ENCODE assay signal across 28 cellular contexts in the genomic region with DNA sequence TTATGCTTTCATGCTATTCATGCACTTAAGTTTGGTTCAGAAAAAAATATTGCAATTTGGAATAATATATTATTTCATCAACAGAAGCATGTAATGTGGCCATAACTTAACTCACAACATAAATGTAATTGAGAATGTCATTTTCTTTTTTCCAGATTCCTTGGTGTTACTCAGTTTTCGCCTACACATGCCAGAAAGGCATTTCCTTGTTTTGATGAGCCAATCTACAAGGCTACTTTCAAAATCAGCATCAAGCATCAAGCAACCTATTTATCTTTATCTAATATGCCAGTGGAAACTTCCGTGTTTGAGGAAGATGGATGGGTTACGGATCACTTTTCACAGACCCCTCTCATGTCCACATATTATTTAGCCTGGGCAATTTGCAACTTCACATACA. TPM values are rescaled to one million over a fixed set of nuclear protein-coding genes. Genes with fewer than 3 reads are reported as not detected.
"Had no signal": no experiment of that assay in that cellular context is flagged by ENCODE, and none has a peak within 500 bp of the region (broad histone marks: within the 10 kb centered on the region; RNA-seq: fewer than 3 reads in every experiment).

No MANE protein-coding gene starts in this region.

- H3K36me3 Mint-ChIP-seq: activated naive CD4-positive, alpha-beta T cell treated with anti-CD3 and anti-CD28 coated beads, Interleukin-2, amount 10 ng/mL, durations not matched to agents 7 days and 5 days; activated naive CD4-positive, alpha-beta T cell treated with anti-CD3 and anti-CD28 coated beads, Interleukin-2, amount 50 U/mL, for 72 hours; activated naive CD8-positive, alpha-beta T cell treated with anti-CD3 and anti-CD28 coated beads, Interleukin-2, amount 10 ng/mL, durations not matched to agents 7 days and 5 days had no signal

- DNase-seq: activated CD4-positive, alpha-beta memory T cell treated with anti-CD3 and anti-CD28 coated beads, Interleukin-2, amount 10 ng/mL, durations not matched to agents 7 days and 5 days; activated CD4-positive, alpha-beta T cell treated with anti-CD3 and anti-CD28 coated beads for 36 hours; activated CD4-positive, alpha-beta T cell treated with anti-CD3 and anti-CD28 coated beads, Interleukin-2, amount 10 ng/mL, durations not matched to agents 7 days and 5 days; activated CD4-positive, alpha-beta T cell treated with anti-CD3 and anti-CD28 coated beads, Interleukin-2, amount 50 U/mL, for 4 hours; activated CD4-positive, CD25-positive, alpha-beta regulatory T cell; activated CD4-positive, CD25-positive, alpha-beta regulatory T cell treated with anti-CD3 and anti-CD28 coated beads, Interleukin-2, amount 50 U/mL, for 72 hours; activated CD8-positive, alpha-beta memory T cell treated with anti-CD3 and anti-CD28 coated beads, Interleukin-2, amount 50 U/mL, for 48 hours; activated gamma-delta T cell; activated naive CD4-positive, alpha-beta T cell; activated naive CD4-positive, alpha-beta T cell treated with anti-CD3 and anti-CD28 coated beads, Interleukin-2, amount 10 ng/mL, durations not matched to agents 7 days and 5 days; activated naive CD8-positive, alpha-beta T cell treated with anti-CD3 and anti-CD28 coated beads, Interleukin-2, amount 10 ng/mL, durations not matched to agents 7 days and 5 days; activated T-cell treated with anti-CD3 and anti-CD28 coated beads for 4 hours; activated T-cell treated with anti-CD3 and anti-CD28 coated beads, Interleukin-2, amount 50 U/mL, for 24 hours; activated T-cell treated with anti-CD3 and anti-CD28 coated beads, Interleukin-2, amount 50 U/mL, for 72 hours; anterior cingulate cortex; brain microvascular endothelial cell; cortex of kidney; dermis blood vessel endothelial cell; effector CD4-positive, alpha-beta T cell; effector memory CD8-positive, alpha-beta T cell; erythroblast; foreskin melanocyte; heart right ventricle; T-helper 2 cell had no signal

- H3K36me3 ChIP-seq: brain microvascular endothelial cell, esophagus muscularis mucosa, gastroesophageal sphincter, heart right ventricle had no signal

- H3K27me3 ChIP-seq: brain microvascular endothelial cell, esophagus muscularis mucosa, gastroesophageal sphincter had no signal

- H3K27ac ChIP-seq: brain microvascular endothelial cell, esophagus muscularis mucosa, gastroesophageal sphincter, heart right ventricle had no signal

- ATAC-seq: activated CD4-positive, alpha-beta T cell treated with anti-CD3 and anti-CD28 coated beads for 36 hours; activated naive CD4-positive, alpha-beta T cell treated with anti-CD3 and anti-CD28 coated beads, Interleukin-2, amount 50 U/mL, for 72 hours; activated T-cell treated with anti-CD3 and anti-CD28 coated beads, Interleukin-2, amount 50 U/mL, for 72 hours; effector memory CD8-positive, alpha-beta T cell; gastroesophageal sphincter; heart right ventricle had no signal

- H3K4me3 Mint-ChIP-seq: activated CD4-positive, alpha-beta memory T cell treated with anti-CD3 and anti-CD28 coated beads, Interleukin-2, amount 10 ng/mL, durations not matched to agents 7 days and 5 days; activated CD4-positive, alpha-beta T cell treated with anti-CD3 and anti-CD28 coated beads for 36 hours; activated CD4-positive, alpha-beta T cell treated with anti-CD3 and anti-CD28 coated beads, Interleukin-2, amount 10 ng/mL, durations not matched to agents 7 days and 5 days; activated naive CD4-positive, alpha-beta T cell treated with anti-CD3 and anti-CD28 coated beads, Interleukin-2, amount 10 ng/mL, durations not matched to agents 7 days and 5 days; activated naive CD8-positive, alpha-beta T cell treated with anti-CD3 and anti-CD28 coated beads, Interleukin-2, amount 10 ng/mL, durations not matched to agents 7 days and 5 days; activated T-cell treated with anti-CD3 and anti-CD28 coated beads, Interleukin-2, amount 50 U/mL, for 24 hours; activated T-cell treated with anti-CD3 and anti-CD28 coated beads, Interleukin-2, amount 50 U/mL, for 72 hours; effector memory CD8-positive, alpha-beta T cell had no signal

- H3K9me3 ChIP-seq: esophagus muscularis mucosa, gastroesophageal sphincter, heart right ventricle had no signal

- H3K9me3 Mint-ChIP-seq: activated CD4-positive, alpha-beta memory T cell treated with anti-CD3 and anti-CD28 coated beads, Interleukin-2, amount 10 ng/mL, durations not matched to agents 7 days and 5 days; activated CD4-positive, alpha-beta T cell treated with anti-CD3 and anti-CD28 coated beads, Interleukin-2, amount 10 ng/mL, durations not matched to agents 7 days and 5 days; activated naive CD4-positive, alpha-beta T cell treated with anti-CD3 and anti-CD28 coated beads, Interleukin-2, amount 10 ng/mL, durations not matched to agents 7 days and 5 days; effector memory CD8-positive, alpha-beta T cell had no signal

- H3K4me1 Mint-ChIP-seq: activated CD4-positive, alpha-beta memory T cell treated with anti-CD3 and anti-CD28 coated beads, Interleukin-2, amount 10 ng/mL, durations not matched to agents 7 days and 5 days; activated CD4-positive, alpha-beta T cell treated with anti-CD3 and anti-CD28 coated beads for 36 hours; activated CD4-positive, alpha-beta T cell treated with anti-CD3 and anti-CD28 coated beads, Interleukin-2, amount 10 ng/mL, durations not matched to agents 7 days and 5 days; activated naive CD4-positive, alpha-beta T cell treated with anti-CD3 and anti-CD28 coated beads, Interleukin-2, amount 10 ng/mL, durations not matched to agents 7 days and 5 days; activated naive CD8-positive, alpha-beta T cell treated with anti-CD3 and anti-CD28 coated beads, Interleukin-2, amount 10 ng/mL, durations not matched to agents 7 days and 5 days had no signal

- H3K4me1 ChIP-seq: esophagus muscularis mucosa, gastroesophageal sphincter, heart right ventricle had no signal

- H3K27me3 Mint-ChIP-seq: activated CD4-positive, alpha-beta memory T cell treated with anti-CD3 and anti-CD28 coated beads, Interleukin-2, amount 10 ng/mL, durations not matched to agents 7 days and 5 days; activated CD4-positive, alpha-beta T cell treated with anti-CD3 and anti-CD28 coated beads, Interleukin-2, amount 10 ng/mL, durations not matched to agents 7 days and 5 days; activated naive CD4-positive, alpha-beta T cell treated with anti-CD3 and anti-CD28 coated beads, Interleukin-2, amount 10 ng/mL, durations not matched to agents 7 days and 5 days; activated T-cell treated with anti-CD3 and anti-CD28 coated beads, Interleukin-2, amount 50 U/mL, for 24 hours; effector memory CD8-positive, alpha-beta T cell had no signal

- H3K4me3 ChIP-seq: esophagus muscularis mucosa, gastroesophageal sphincter, heart right ventricle had no signal

- H3K27ac Mint-ChIP-seq: activated CD4-positive, alpha-beta memory T cell treated with anti-CD3 and anti-CD28 coated beads, Interleukin-2, amount 10 ng/mL, durations not matched to agents 7 days and 5 days; activated CD4-positive, alpha-beta T cell treated with anti-CD3 and anti-CD28 coated beads for 36 hours; activated CD4-positive, alpha-beta T cell treated with anti-CD3 and anti-CD28 coated beads, Interleukin-2, amount 10 ng/mL, durations not matched to agents 7 days and 5 days; activated naive CD4-positive, alpha-beta T cell treated with anti-CD3 and anti-CD28 coated beads, Interleukin-2, amount 10 ng/mL, durations not matched to agents 7 days and 5 days; activated naive CD4-positive, alpha-beta T cell treated with anti-CD3 and anti-CD28 coated beads, Interleukin-2, amount 50 U/mL, for 72 hours; activated naive CD8-positive, alpha-beta T cell treated with anti-CD3 and anti-CD28 coated beads, Interleukin-2, amount 10 ng/mL, durations not matched to agents 7 days and 5 days; activated T-cell treated with anti-CD3 and anti-CD28 coated beads, Interleukin-2, amount 50 U/mL, for 24 hours; activated T-cell treated with anti-CD3 and anti-CD28 coated beads, Interleukin-2, amount 50 U/mL, for 72 hours; effector memory CD8-positive, alpha-beta T cell had no signal

RNA-seq across cellular contexts. Expression of a gene that starts 14.4 kb away (rescaled TPM):
- total RNA-seq: activated CD4-positive, alpha-beta memory T cell treated with anti-CD3 and anti-CD28 coated beads, Interleukin-2, amount 10 ng/mL, durations not matched to agents 7 days and 5 days; activated CD4-positive, alpha-beta T cell treated with anti-CD3 and anti-CD28 coated beads for 36 hours; activated CD4-positive, alpha-beta T cell treated with anti-CD3 and anti-CD28 coated beads, Interleukin-2, amount 10 ng/mL, durations not matched to agents 7 days and 5 days; activated naive CD4-positive, alpha-beta T cell treated with anti-CD3 and anti-CD28 coated beads, Interleukin-2, amount 50 U/mL, for 72 hours; activated naive CD8-positive, alpha-beta T cell treated with anti-CD3 and anti-CD28 coated beads, Interleukin-2, amount 10 ng/mL, durations not matched to agents 7 days and 5 days; activated T-cell treated with anti-CD3 and anti-CD28 coated beads, Interleukin-2, amount 50 U/mL, for 72 hours; T-helper 1 cell treated with Interleukin-12 subunit alpha and Interleukin-12 subunit beta and Interleukin-4 antibody, amounts not matched to agents 30 ng/mL and 1 ng/mL, for 36 hours had no signal
